In genomic region chr1:220378571-220379302, GRCh38 we compare ENCODE assay signal across 15 cellular contexts.
"Had no signal": no experiment of that assay in that cellular context is flagged by ENCODE, and none has a peak within 500 bp of the region (broad histone marks: within the 10 kb centered on the region; RNA-seq: fewer than 3 reads in every experiment).

No MANE protein-coding gene starts in this region.

- H3K9me3 ChIP-seq: breast epithelium, gastroesophageal sphincter, heart right ventricle, ovary had no signal

- H3K36me3 ChIP-seq: breast epithelium, gastroesophageal sphincter, heart right ventricle, ovary had no signal

- ATAC-seq: activated CD4-positive, CD25-positive, alpha-beta regulatory T cell treated with anti-CD3 and anti-CD28 coated beads, Interleukin-2, amount 50 U/mL, for 24 hours; effector memory CD8-positive, alpha-beta T cell; gastroesophageal sphincter; heart right ventricle; left cardiac atrium had no signal

- DNase-seq: activated CD4-positive, alpha-beta T cell treated with anti-CD3 and anti-CD28 coated beads, Interleukin-2, amount 50 U/mL, for 1 hour; activated CD8-positive, alpha-beta memory T cell treated with anti-CD3 and anti-CD28 coated beads for 24 hours; activated naive CD8-positive, alpha-beta T cell treated with anti-CD3 and anti-CD28 coated beads, Interleukin-2, amount 10 ng/mL, durations not matched to agents 7 days and 5 days; anterior cingulate cortex; dermis blood vessel endothelial cell; effector memory CD8-positive, alpha-beta T cell; heart right ventricle; left cardiac atrium; midbrain; ovary; stimulated activated CD4-positive, alpha-beta T cell treated with anti-CD3 and anti-CD28 coated beads, Interleukin-12 subunit alpha, Interleukin-12 subunit beta, amount 100 ng/mL, for 4 hours; stimulated activated CD4-positive, alpha-beta T cell treated with anti-CD3 and anti-CD28 coated beads, Interleukin-2, amount 100 ng/mL, for 24 hours had no signal

- H3K27ac ChIP-seq: breast epithelium, gastroesophageal sphincter, heart right ventricle, ovary had no signal

- H3K27me3 ChIP-seq: breast epithelium, gastroesophageal sphincter, heart right ventricle, ovary had no signal

- H3K4me3 ChIP-seq: breast epithelium, gastroesophageal sphincter, heart right ventricle, ovary had no signal

- H3K4me1 ChIP-seq: breast epithelium, gastroesophageal sphincter, heart right ventricle had no signal
